Comparison of ENCODE assay signal across 14 cellular contexts in genomic region chr1:42484382-42484781, GRCh38. TPM values are rescaled to one million over a fixed set of nuclear protein-coding genes. Genes with fewer than 3 reads are reported as not detected.
DNase-seq lines count a peak whose midpoint lies in the region; ATAC-seq and TF ChIP-seq lines count a peak whose summit lies in the region.
"Had no signal": no experiment of that assay in that cellular context is flagged by ENCODE, and none has a peak within 500 bp of the region (broad histone marks: within the 10 kb centered on the region; RNA-seq: fewer than 3 reads in every experiment).

No MANE protein-coding gene starts in this region.

- TF ChIP-seq POLR2A in IMR-90 (IDR thresholded peaks at IDR 0.05; ENCODE audit: low read depth, low read length): no peak

- BruUV-seq in IMR-90 (replicated peaks; lab: Mats Ljungman, UMichigan): no TSS peak

- H3K18ac ChIP-seq in IMR-90 (ENCODE audit: low read depth, low read length): no peak overlapping the region
- no peak overlapping the region for H3K18ac ChIP-seq in mesenchymal stem cell (ENCODE audit: low read depth in 1 of 2, low read length in 2 of 2)

- H3K9me3 Mint-ChIP-seq in activated CD8-positive, alpha-beta T cell treated with anti-CD3 and anti-CD28 coated beads, Interleukin-2, amount 10 ng/mL, durations not matched to agents 7 days and 5 days (ENCODE audit: insufficient read depth): no peaks in the 10 kb centered on the region
- no peaks in the 10 kb centered on the region for H3K9me3 Mint-ChIP-seq in CD4-positive, alpha-beta T cell
- H3K9me3 Mint-ChIP-seq: effector memory CD8-positive, alpha-beta T cell had no signal

- H2BK15ac ChIP-seq in IMR-90 (ENCODE audit: low read depth, low read length): no peak overlapping the region
- no peak overlapping the region for H2BK15ac ChIP-seq in mesenchymal stem cell (ENCODE audit: low read depth, poor library complexity, severe bottlenecking)

- H4K91ac ChIP-seq in IMR-90 (ENCODE audit: insufficient read depth, low read depth, low read length) (no peak overlapping the region), mesenchymal stem cell (ENCODE audit: low read length) (no peak overlapping the region)

- H3K14ac ChIP-seq in IMR-90 (replicated peaks; ENCODE audit: low read depth, low read length): no peak overlapping the region
- no peak overlapping the region for H3K14ac ChIP-seq in mesenchymal stem cell (ENCODE audit: low read length in 2 of 2)

- H3K79me1 ChIP-seq in IMR-90 (ENCODE audit: low read depth in 1 of 2, low read length in 2 of 2) (no peaks in the 10 kb centered on the region), mesenchymal stem cell (replicated peaks; ENCODE audit: low read length, poor library complexity, severe bottlenecking) (no peaks in the 10 kb centered on the region)

- no peak overlapping the region for H4K5ac ChIP-seq in IMR-90 (ENCODE audit: low read depth, low read length)

- H2BK12ac ChIP-seq in mesenchymal stem cell (ENCODE audit: low read length in 2 of 2): no peak overlapping the region

- TF ChIP-seq RAD21 in IMR-90 (IDR thresholded peaks at IDR 0.05; ENCODE audit: low read length): 0 out of 2 replicates have a peak, but pooled peaks have one; percentile 12

- H4K20me1 ChIP-seq in IMR-90 (ENCODE audit: insufficient read depth, low read length): no peaks in the 10 kb centered on the region

- no peak overlapping the region for H2BK20ac ChIP-seq in IMR-90 (ENCODE audit: low read depth, low read length)

- no peaks in the 10 kb centered on the region for H3K36me3 ChIP-seq in IMR-90 (ENCODE audit: control insufficient read depth, insufficient read depth, low read length)
- peaks cover 0 to 9% of the 10 kb centered on the region in 2 experiments for H3K36me3 ChIP-seq in mesenchymal stem cell (ENCODE audit: control insufficient read depth in 1 of 2, insufficient read depth in 2 of 2, low read depth in 1 of 2, low read length in 2 of 2)

- intact Hi-C loops in IMR-90 (cut with micrococcal nuclease): no loop called here
- intact Hi-C loops in CD4-positive, alpha-beta T cell (cut with DNase I, micrococcal nuclease): no loop called here

- H3K23ac ChIP-seq in IMR-90 (ENCODE audit: low read depth, low read length) (no peak overlapping the region), mesenchymal stem cell (ENCODE audit: low read length in 2 of 2) (no peak overlapping the region)

- H3K4me1 ChIP-seq in IMR-90 (ENCODE audit: control insufficient read depth, insufficient read depth, low read length) (no peaks in the 10 kb centered on the region), mesenchymal stem cell (ENCODE audit: control insufficient read depth, insufficient read depth, low read depth, low read length) (no peaks in the 10 kb centered on the region)
- H3K4me1 ChIP-seq: parathyroid adenoma had no signal

- H3K4me2 ChIP-seq in IMR-90 (ENCODE audit: low read depth, low read length) (peak overlapping the region; percentile 56; the same call in 1 of the 2 replicates), mesenchymal stem cell (ENCODE audit: low read length, poor library complexity, severe bottlenecking) (no peak overlapping the region)

- peak; percentile 80 for DNase-seq in DMS 273 (lab: John Stamatoyannopoulos, UW; ENCODE audit: unreplicated experiment)
- peak; percentile 95 for DNase-seq in IMR-90
- peak; percentile 87 for DNase-seq in astrocyte of the spinal cord (ENCODE audit: low read depth, low spot score)
- peak; percentile 98 for DNase-seq in mesenchymal stem cell
- DNase-seq in activated CD8-positive, alpha-beta T cell treated with anti-CD3 and anti-CD28 coated beads, Interleukin-2, amount 10 ng/mL, durations not matched to agents 7 days and 5 days: no peak
- no peak for DNase-seq in CD4-positive, alpha-beta T cell
- DNase-seq: activated CD4-positive, alpha-beta T cell treated with anti-CD3 and anti-CD28 coated beads for 36 hours; activated naive CD4-positive, alpha-beta T cell treated with anti-CD3 and anti-CD28 coated beads, Interleukin-2, amount 50 U/mL, for 16 hours; DMS79; effector memory CD8-positive, alpha-beta T cell; NCI-H2081 had no signal

- no peaks in the 10 kb centered on the region for H3K36me3 Mint-ChIP-seq in activated CD8-positive, alpha-beta T cell treated with anti-CD3 and anti-CD28 coated beads, Interleukin-2, amount 10 ng/mL, durations not matched to agents 7 days and 5 days (ENCODE audit: low read depth)
- H3K36me3 Mint-ChIP-seq in CD4-positive, alpha-beta T cell (ENCODE audit: low read depth): peaks cover 19% of the 10 kb centered on the region

- H4K8ac ChIP-seq in IMR-90 (ENCODE audit: low read depth in 2 of 2, low read length in 2 of 2) (no peak overlapping the region), mesenchymal stem cell (ENCODE audit: low read length) (no peak overlapping the region)

- no peaks in the 10 kb centered on the region for H3K4me1 Mint-ChIP-seq in activated CD8-positive, alpha-beta T cell treated with anti-CD3 and anti-CD28 coated beads, Interleukin-2, amount 10 ng/mL, durations not matched to agents 7 days and 5 days (ENCODE audit: low read depth)
- no peaks in the 10 kb centered on the region for H3K4me1 Mint-ChIP-seq in CD4-positive, alpha-beta T cell (ENCODE audit: low read depth)
- H3K4me1 Mint-ChIP-seq: activated CD4-positive, alpha-beta T cell treated with anti-CD3 and anti-CD28 coated beads for 36 hours had no signal

- H3K4me3 Mint-ChIP-seq in activated CD8-positive, alpha-beta T cell treated with anti-CD3 and anti-CD28 coated beads, Interleukin-2, amount 10 ng/mL, durations not matched to agents 7 days and 5 days: no peak overlapping the region
- H3K4me3 Mint-ChIP-seq in CD4-positive, alpha-beta T cell: no peak overlapping the region
- H3K4me3 Mint-ChIP-seq: activated CD4-positive, alpha-beta T cell treated with anti-CD3 and anti-CD28 coated beads for 36 hours; effector memory CD8-positive, alpha-beta T cell had no signal

- no peak overlapping the region for H2BK5ac ChIP-seq in IMR-90 (ENCODE audit: low read depth, low read length, poor library complexity, severe bottlenecking)
- no peak overlapping the region for H2BK5ac ChIP-seq in mesenchymal stem cell (ENCODE audit: low read depth, low read length, poor library complexity, severe bottlenecking)

- H3K27ac ChIP-seq in IMR-90 (ENCODE audit: insufficient read depth, low read length) (no peak overlapping the region), mesenchymal stem cell (ENCODE audit: low read length, poor library complexity, severe bottlenecking) (peak overlapping the region; percentile 23)
- no peak overlapping the region for H3K27ac ChIP-seq in CD4-positive, alpha-beta T cell (ENCODE audit: low read depth, low read length)
- H3K27ac ChIP-seq: parathyroid adenoma had no signal

- TF ChIP-seq CTCF in IMR-90 (conservative IDR thresholded peaks at IDR 0.05; ENCODE audit: low read depth, low read length): no peak
- TF ChIP-seq CTCF in astrocyte of the spinal cord (IDR thresholded peaks at IDR 0.05; ENCODE audit: low read depth, low read length): no peak
- TF ChIP-seq CTCF in CD4-positive, alpha-beta T cell (IDR thresholded peaks at IDR 0.05): no peak

- no peak overlapping the region for H3K4ac ChIP-seq in IMR-90 (ENCODE audit: low read depth, low read length)
- no peak overlapping the region for H3K4ac ChIP-seq in mesenchymal stem cell (ENCODE audit: low read depth in 1 of 2, low read length in 2 of 2)

- H3K9me3 ChIP-seq in IMR-90 (ENCODE audit: control insufficient read depth, insufficient read depth, low read length) (no peaks in the 10 kb centered on the region), mesenchymal stem cell (ENCODE audit: control insufficient read depth, low read length) (no peaks in the 10 kb centered on the region)
- H3K9me3 ChIP-seq in CD4-positive, alpha-beta T cell (ENCODE audit: control insufficient read depth, low read length): no peaks in the 10 kb centered on the region

- POLR2A ChIA-PET in IMR-90 (lab: Charles Lee; ENCODE audit: unreplicated experiment): no interaction called here
- POLR2A ChIA-PET in activated CD8-positive, alpha-beta T cell treated with anti-CD3 and anti-CD28 coated beads, Interleukin-2, amount 10 ng/mL, durations not matched to agents 7 days and 5 days (lab: Charles Lee): no interaction called here
- POLR2A ChIA-PET in CD4-positive, alpha-beta T cell (lab: Charles Lee): no interaction called here

- dilution Hi-C loops in IMR-90 (cut with HindIII; ENCODE audit: low sequenced_read_pairs, unreplicated experiment): no loop called here

- peak; percentile 99 for ATAC-seq in IMR-90 (ENCODE audit: low read depth)
- ATAC-seq in activated CD8-positive, alpha-beta T cell treated with anti-CD3 and anti-CD28 coated beads, Interleukin-2, amount 10 ng/mL, durations not matched to agents 7 days and 5 days: no peak
- ATAC-seq in CD4-positive, alpha-beta T cell (ENCODE audit: poor library complexity): no peak
- no peak for ATAC-seq in GM18502 (IDR thresholded peaks at IDR 0.05; ENCODE audit: poor library complexity, unreplicated experiment)
- ATAC-seq in GM21717 (IDR thresholded peaks at IDR 0.05; ENCODE audit: unreplicated experiment): no peak
- ATAC-seq: activated CD4-positive, alpha-beta T cell treated with anti-CD3 and anti-CD28 coated beads for 36 hours; effector memory CD8-positive, alpha-beta T cell had no signal

- no peak overlapping the region for H2AK9ac ChIP-seq in IMR-90 (replicated peaks; ENCODE audit: low read depth, low read length, poor library complexity)

- H2AFZ ChIP-seq in IMR-90 (replicated peaks; ENCODE audit: low read length, poor library complexity): no peak overlapping the region
- no peak overlapping the region for H2AFZ ChIP-seq in mesenchymal stem cell (ENCODE audit: low read depth, low read length)
- H2AFZ ChIP-seq: parathyroid adenoma had no signal

- H3K9me1 ChIP-seq in IMR-90 (ENCODE audit: insufficient read depth, low read length): no peaks in the 10 kb centered on the region

- H3K56ac ChIP-seq in IMR-90 (ENCODE audit: extremely low read depth, insufficient read depth, low read length): no peak overlapping the region

- H3K4me3 ChIP-seq in IMR-90 (ENCODE audit: insufficient read depth, low read depth, low read length): no peak overlapping the region
- no peak overlapping the region for H3K4me3 ChIP-seq in astrocyte of the spinal cord (ENCODE audit: low read depth, low read length)
- H3K4me3 ChIP-seq in mesenchymal stem cell (ENCODE audit: insufficient read depth in 1 of 2, low read depth in 1 of 2, low read length in 2 of 2): no peak overlapping the region

- CTCF ChIA-PET in IMR-90 (lab: Yijun Ruan, JAX): interaction anchor here (0.7 to 1.0 kb wide), 2 partner anchors 9 to 207 kb away, joined by 3 read pairs; no protein-coding TSS in a partner anchor
- CTCF ChIA-PET in activated CD8-positive, alpha-beta T cell treated with anti-CD3 and anti-CD28 coated beads, Interleukin-2, amount 10 ng/mL, durations not matched to agents 7 days and 5 days (lab: Charles Lee): interaction anchor here (1.5 kb wide), 1 partner anchor 9 kb away, joined by 3 read pairs; no protein-coding TSS in a partner anchor
- CTCF ChIA-PET in CD4-positive, alpha-beta T cell (lab: Charles Lee): no interaction called here

- in situ Hi-C loops in IMR-90 (cut with MboI; ENCODE audit: low sequenced_read_pairs) (no loop called here), astrocyte of the spinal cord (cut with HindIII; ENCODE audit: low sequenced_read_pairs) (no loop called here)

- no CpG with 5 or more reads among the region's 2 CpGs for WGBS in IMR-90 (ENCODE audit: extremely low coverage in 2 of 2, insufficient read length in 1 of 2), 2 experiments
- WGBS in mesenchymal stem cell: 0% methylated on average over 1 of the region's 2 CpGs

- no peak overlapping the region for H2AK5ac ChIP-seq in IMR-90 (ENCODE audit: low read depth, low read length)
- H2AK5ac ChIP-seq in mesenchymal stem cell (ENCODE audit: low read length, severe bottlenecking): no peak overlapping the region

- no peak overlapping the region for H3K9ac ChIP-seq in IMR-90 (ENCODE audit: low read depth, low read length)
- H3K9ac ChIP-seq in mesenchymal stem cell (ENCODE audit: low read length): peak overlapping the region; percentile 80
- H3K9ac ChIP-seq: parathyroid adenoma had no signal

- H3K27ac Mint-ChIP-seq in activated CD8-positive, alpha-beta T cell treated with anti-CD3 and anti-CD28 coated beads, Interleukin-2, amount 10 ng/mL, durations not matched to agents 7 days and 5 days: no peak overlapping the region
- no peak overlapping the region for H3K27ac Mint-ChIP-seq in CD4-positive, alpha-beta T cell
- H3K27ac Mint-ChIP-seq: activated CD4-positive, alpha-beta T cell treated with anti-CD3 and anti-CD28 coated beads for 36 hours; effector memory CD8-positive, alpha-beta T cell had no signal

- no peaks in the 10 kb centered on the region for H3K27me3 ChIP-seq in IMR-90 (ENCODE audit: control insufficient read depth, insufficient read depth, low read length)
- no peaks in the 10 kb centered on the region for H3K27me3 ChIP-seq in mesenchymal stem cell (ENCODE audit: control insufficient read depth in 1 of 2, insufficient read depth in 1 of 2, low read length in 2 of 2)
- H3K27me3 ChIP-seq in CD4-positive, alpha-beta T cell (ENCODE audit: control insufficient read depth, insufficient read depth, low read length): no peaks in the 10 kb centered on the region

- H2BK120ac ChIP-seq in IMR-90 (ENCODE audit: low read depth, low read length): no peak overlapping the region
- no peak overlapping the region for H2BK120ac ChIP-seq in mesenchymal stem cell (ENCODE audit: low read depth, low read length)

- H3K27me3 Mint-ChIP-seq in activated CD8-positive, alpha-beta T cell treated with anti-CD3 and anti-CD28 coated beads, Interleukin-2, amount 10 ng/mL, durations not matched to agents 7 days and 5 days (ENCODE audit: low read depth): peaks cover 2% of the 10 kb centered on the region
- no peaks in the 10 kb centered on the region for H3K27me3 Mint-ChIP-seq in CD4-positive, alpha-beta T cell
- H3K27me3 Mint-ChIP-seq: activated CD4-positive, alpha-beta T cell treated with anti-CD3 and anti-CD28 coated beads for 36 hours; effector memory CD8-positive, alpha-beta T cell had no signal

RNA-seq across cellular contexts. Expression of gene CCDC30, which starts 21.3 kb away (rescaled TPM):
- under 0.01 and 0.18 TPM in 2 replicates for total RNA-seq in IMR-90 (2012; rRNA removed)
- 0.14 and 0.17 TPM in 2 replicates for polyA plus RNA-seq in IMR-90 (2012; rRNA removed)
- 0.01 TPM in 1 of 2 replicates, not detected in the other for polyA plus RNA-seq in IMR-90 (2012; cell fraction: cytosol; rRNA removed)
- polyA plus RNA-seq in IMR-90 (2012; cell fraction: nucleus; rRNA removed; ENCODE audit: low replicate concordance): 0.16 and 0.45 TPM in 2 replicates
- polyA plus RNA-seq in mesenchymal stem cell (2013, experiment 1 of 2): 1.5 TPM
- 2.5 TPM for polyA plus RNA-seq in mesenchymal stem cell (2013, experiment 2 of 2)
- total RNA-seq in activated CD8-positive, alpha-beta T cell treated with anti-CD3 and anti-CD28 coated beads, Interleukin-2, amount 10 ng/mL, durations not matched to agents 7 days and 5 days: 1 to 10 TPM; 1.7 to 2.2 TPM
- 1 to 10 TPM; 1.2 to 1.3 TPM for total RNA-seq in CD4-positive, alpha-beta T cell

RNA-seq across cellular contexts. Expression of gene PPCS, which starts 28.0 kb away (rescaled TPM):
- 8.2 and 13.6 TPM in 2 replicates for total RNA-seq in IMR-90 (2012; rRNA removed)
- polyA plus RNA-seq in IMR-90 (2012; rRNA removed): 15.3 and 18.9 TPM in 2 replicates
- 10.3 and 18.4 TPM in 2 replicates for polyA plus RNA-seq in IMR-90 (2012; cell fraction: cytosol; rRNA removed)
- polyA plus RNA-seq in IMR-90 (2012; cell fraction: nucleus; rRNA removed; ENCODE audit: low replicate concordance): 11.0 and 16.6 TPM in 2 replicates
- 47.2 TPM for polyA plus RNA-seq in mesenchymal stem cell (2013, experiment 1 of 2)
- polyA plus RNA-seq in mesenchymal stem cell (2013, experiment 2 of 2): 48.3 TPM
- 10 to 100 TPM; 34.4 to 36.2 TPM for total RNA-seq in activated CD8-positive, alpha-beta T cell treated with anti-CD3 and anti-CD28 coated beads, Interleukin-2, amount 10 ng/mL, durations not matched to agents 7 days and 5 days
- 10 to 100 TPM; 39.7 to 40.4 TPM for total RNA-seq in CD4-positive, alpha-beta T cell

RNA-seq across cellular contexts. Expression of gene ZMYND12, which starts 28.6 kb away (rescaled TPM):
- under 0.01 TPM in 1 of 2 replicates, not detected in the other for total RNA-seq in IMR-90 (2012; rRNA removed)
- polyA plus RNA-seq in IMR-90 (2012; rRNA removed): 0.03 TPM in 1 of 2 replicates, not detected in the other
- 0.07 TPM in 1 of 2 replicates, not detected in the other for polyA plus RNA-seq in IMR-90 (2012; cell fraction: cytosol; rRNA removed)
- 0.11 TPM in 1 of 2 replicates, not detected in the other for polyA plus RNA-seq in IMR-90 (2012; cell fraction: nucleus; rRNA removed; ENCODE audit: low replicate concordance)
- polyA plus RNA-seq in mesenchymal stem cell (2013, experiment 1 of 2): 0.06 TPM
- 0.04 TPM for polyA plus RNA-seq in mesenchymal stem cell (2013, experiment 2 of 2)
- total RNA-seq in activated CD8-positive, alpha-beta T cell treated with anti-CD3 and anti-CD28 coated beads, Interleukin-2, amount 10 ng/mL, durations not matched to agents 7 days and 5 days: under 1 TPM; 0.63 to 0.79 TPM
- total RNA-seq in CD4-positive, alpha-beta T cell: under 1 TPM; 0.58 to 0.70 TPM

Comparison
In these comparisons a context has a peak if more than half of its experiments do, and no peak if none do; other contexts are left out.
1. DNase-seq: peak in DMS 273 (single experiment), IMR-90 (single experiment), astrocyte of the spinal cord (single experiment) and mesenchymal stem cell (single experiment); none in activated CD8-positive, alpha-beta T cell treated with anti-CD3 and anti-CD28 coated beads, Interleukin-2, amount 10 ng/mL, durations not matched to agents 7 days and 5 days (single experiment) and CD4-positive, alpha-beta T cell (0 of 10).